Comparison of ENCODE assay signal across 8 cellular contexts in genomic region chr20:44965651-44966029, GRCh38. TPM values are rescaled to one million over a fixed set of nuclear protein-coding genes. Genes with fewer than 3 reads are reported as not detected.
DNase-seq lines count a peak whose midpoint lies in the region; ATAC-seq and TF ChIP-seq lines count a peak whose summit lies in the region.

No MANE protein-coding gene starts in this region.

- peaks cover 61 to 66% (median 63%) of the 10 kb centered on the region in 3 donors for H3K4me1 Mint-ChIP-seq in naive B cell

- H2AFZ ChIP-seq in KMS-11 (ENCODE audit: low read depth) = peak overlapping the region; percentile 96

- peak overlapping the region; percentile 95 for H3K4me3 ChIP-seq in A673 (ENCODE audit: low read depth, low read length, poor library complexity, severe bottlenecking)
- H3K4me3 ChIP-seq in KMS-11 (IDR thresholded peaks at IDR 0.05; ENCODE audit: insufficient read depth, low read depth, low read length) = no peak overlapping the region

- ATAC-seq in naive B cell (ENCODE audit: low read depth in 2 of 2) = no peak
- ATAC-seq in GM21528 (IDR thresholded peaks at IDR 0.05; ENCODE audit: low FRiP score, unreplicated experiment) = no peak
- ATAC-seq in GM21619 (IDR thresholded peaks at IDR 0.05; ENCODE audit: unreplicated experiment) = no peak

- peak overlapping the region; percentile 92 for H3K4me2 ChIP-seq in KMS-11

- CTCF ChIA-PET in A673 (lab: Charles Lee) = no interaction called here

- intact Hi-C loops in A673 (cut with micrococcal nuclease; ENCODE audit: unreplicated experiment) = no loop called here

- POLR2A ChIA-PET in A673 (lab: Charles Lee; ENCODE audit: low non-redundant PET) = no interaction called here

- DNase-seq in A673 (ENCODE audit: low spot score) (no peak), naive B cell (no peak), germinal center (ENCODE audit: low spot score) (no peak), dedifferentiated amniotic fluid mesenchymal stem cell (ENCODE audit: extremely low spot score) (no peak)

- peak overlapping the region; percentile 74 for H3K27ac ChIP-seq in A673 (ENCODE audit: low read depth, low read length, poor library complexity, severe bottlenecking)
- H3K27ac ChIP-seq in KMS-11 = peak overlapping the region; percentile 51
- H3K27ac ChIP-seq in cingulate gyrus (ENCODE audit: low read depth, low read length) = peak overlapping the region; percentile 83

- H3K27me3 ChIP-seq in A673 (replicated peaks; ENCODE audit: insufficient read depth, low read depth, low read length, poor library complexity) = no peaks in the 10 kb centered on the region
- H3K27me3 ChIP-seq in KMS-11 (ENCODE audit: insufficient read depth, low read depth) = no peaks in the 10 kb centered on the region

- H4K20me1 ChIP-seq in KMS-11 (ENCODE audit: insufficient read depth) = no peaks in the 10 kb centered on the region

- H3K9ac ChIP-seq in KMS-11 = peak overlapping the region; percentile 54

- peak overlapping the region; percentile 96 to 99 (median 98) for H3K27ac Mint-ChIP-seq in naive B cell

- peaks cover 45% of the 10 kb centered on the region for H3K79me2 ChIP-seq in KMS-11 (ENCODE audit: insufficient read depth, low read depth)

- H3K36me3 Mint-ChIP-seq in naive B cell = peaks cover 5 to 14% of the 10 kb centered on the region in 2 donors

- TSS peak; percentile 84 for BruUV-seq in A673 (replicated peaks; lab: Mats Ljungman, UMichigan)

- H3K9me3 Mint-ChIP-seq in naive B cell = no peaks in the 10 kb centered on the region

- peak overlapping the region; percentile 92 to 100 (median 98) for H3K4me3 Mint-ChIP-seq in naive B cell

- H3K9me3 ChIP-seq in A673 (ENCODE audit: low read depth, low read length, poor library complexity, severe bottlenecking) = no peaks in the 10 kb centered on the region

- peaks cover 21% of the 10 kb centered on the region for H3K4me1 ChIP-seq in A673 (ENCODE audit: insufficient read depth, low read length, poor library complexity, severe bottlenecking)
- peaks cover 87% of the 10 kb centered on the region for H3K4me1 ChIP-seq in KMS-11 (ENCODE audit: low read depth, poor library complexity, severe bottlenecking)

- no peak for TF ChIP-seq CTCF in A673 (conservative IDR thresholded peaks at IDR 0.05; ENCODE audit: low read depth, low read length)
- no peak for TF ChIP-seq CTCF in KMS-11 (conservative IDR thresholded peaks at IDR 0.05; ENCODE audit: low read depth, low read length)

- H3K36me3 ChIP-seq in A673 (ENCODE audit: insufficient read depth, low read length, poor library complexity, severe bottlenecking) = no peaks in the 10 kb centered on the region
- no peaks in the 10 kb centered on the region for H3K36me3 ChIP-seq in KMS-11 (ENCODE audit: insufficient read depth)

- no peaks in the 10 kb centered on the region for H3K27me3 Mint-ChIP-seq in naive B cell

RNA-seq across cellular contexts. Expression of gene STK4, which starts 0.7 kb away (rescaled TPM):
- total RNA-seq in A673 (2021) = 52.7 and 53.2 TPM in 2 replicates
- 100 to 1,000 TPM; 116 to 199 (median 173) TPM for polyA plus RNA-seq in naive B cell (ENCODE audit: low read depth in 6 of 6)

RNA-seq across cellular contexts. Expression of gene TOMM34, which starts 5.4 kb away (rescaled TPM):
- total RNA-seq in A673 (2021) = 49.3 and 53.5 TPM in 2 replicates
- 10 to 100 TPM; 24.8 to 49.1 (median 38.4) TPM for polyA plus RNA-seq in naive B cell (ENCODE audit: low read depth in 6 of 6)

RNA-seq across cellular contexts. Expression of gene PABPC1L, which starts 55.8 kb away (rescaled TPM):
- 42.2 and 47.7 TPM in 2 replicates for total RNA-seq in A673 (2021)
- 1 to 10 TPM in 3 of 6 donors, under 1 TPM in 2, not detected in 1; 0.75 to 5.2 (median 1.3) TPM for polyA plus RNA-seq in naive B cell (ENCODE audit: low read depth in 6 of 6)
